17 cellular contexts compared by ENCODE assay signal in genomic region chr2:171147081-171147480, GRCh38. TPM values are rescaled to one million over a fixed set of nuclear protein-coding genes. Genes with fewer than 3 reads are reported as not detected.
DNase-seq lines count a peak whose midpoint lies in the region; ATAC-seq, FAIRE-seq and TF ChIP-seq lines count a peak whose summit lies in the region.
"Had no signal": no experiment of that assay in that cellular context is flagged by ENCODE, and none has a peak within 500 bp of the region (broad histone marks: within the 10 kb centered on the region; RNA-seq: fewer than 3 reads in every experiment).

No MANE protein-coding gene starts in this region.

- peaks cover 87% of the 10 kb centered on the region for H3K4me1 Mint-ChIP-seq in stimulated activated memory B cell treated with anti-CD40 and anti-IgM and Interleukin-4, amounts not matched to agents 10 μg/mL and 1 μg/mL and 100 μg/mL, for 72 hours

- H3K9me3 ChIP-seq in cardiac muscle cell (ENCODE audit: low read depth) (no peaks in the 10 kb centered on the region), right cardiac atrium (ENCODE audit: control insufficient read depth, low read length) (no peaks in the 10 kb centered on the region), adrenal gland (replicated peaks in 1 of 3) (no peaks in the 10 kb centered on the region), prostate gland (no peaks in the 10 kb centered on the region)
- H3K9me3 ChIP-seq: Peyer's patch, uterus had no signal

- WGBS in right cardiac atrium: 55% methylated on average over 2 of the region's 2 CpGs
- WGBS in adrenal gland, 4 donors: 71 to 86% (median 75%) methylated on average over 2 of the region's 2 CpGs
- WGBS in prostate gland: 37% methylated on average over 2 of the region's 2 CpGs

- TF ChIP-seq POLR2A in adrenal gland (IDR thresholded peaks at IDR 0.05): no peak
- no peak for TF ChIP-seq POLR2A in GM12891 (IDR thresholded peaks at IDR 0.05; ENCODE audit: low read depth, low read length)
- TF ChIP-seq POLR2A in prostate gland (IDR thresholded peaks at IDR 0.05): no peak

- H3K27me3 Mint-ChIP-seq in stimulated activated memory B cell treated with anti-CD40 and anti-IgM and Interleukin-4, amounts not matched to agents 10 μg/mL and 1 μg/mL and 100 μg/mL, for 72 hours: no peaks in the 10 kb centered on the region
- H3K27me3 Mint-ChIP-seq: stimulated activated naive CD8-positive, alpha-beta T cell treated with anti-CD3 and anti-CD28 coated beads, Interleukin-15, amount 100 ng/mL, for 72 hours had no signal

- ATAC-seq in right cardiac atrium: no peak
- no peak for ATAC-seq in stimulated activated memory B cell treated with anti-CD40 and anti-IgM and Interleukin-4, amounts not matched to agents 10 μg/mL and 1 μg/mL and 100 μg/mL, for 72 hours
- ATAC-seq: HCT116; stimulated activated naive CD8-positive, alpha-beta T cell treated with anti-CD3 and anti-CD28 coated beads, Interleukin-15, amount 100 ng/mL, for 72 hours had no signal

- peaks cover 3% of the 10 kb centered on the region for H3K4me1 ChIP-seq in cardiac muscle cell (ENCODE audit: low read depth)
- H3K4me1 ChIP-seq in right cardiac atrium (ENCODE audit: control insufficient read depth, insufficient read depth, low read length): peaks cover 4% of the 10 kb centered on the region
- peaks cover 5 to 37% of the 10 kb centered on the region in 2 donors for H3K4me1 ChIP-seq in adrenal gland (replicated peaks in 1 of 2)
- H3K4me1 ChIP-seq in prostate gland (replicated peaks): no peaks in the 10 kb centered on the region
- H3K4me1 ChIP-seq: uterus had no signal

- TF ChIP-seq CTCF in cardiac muscle cell (IDR thresholded peaks at IDR 0.05; ENCODE audit: low read depth, low read length) (no peak), adrenal gland (IDR thresholded peaks at IDR 0.05) (no peak), prostate gland (IDR thresholded peaks at IDR 0.05) (no peak)

- FAIRE-seq in GM12891 (lab: Jason Lieb, UNC): no peak

- no peaks in the 10 kb centered on the region for H3K9me3 Mint-ChIP-seq in stimulated activated memory B cell treated with anti-CD40 and anti-IgM and Interleukin-4, amounts not matched to agents 10 μg/mL and 1 μg/mL and 100 μg/mL, for 72 hours
- H3K9me3 Mint-ChIP-seq: stimulated activated naive CD8-positive, alpha-beta T cell treated with anti-CD3 and anti-CD28 coated beads, Interleukin-15, amount 100 ng/mL, for 72 hours had no signal

- no peaks in the 10 kb centered on the region for H3K27me3 ChIP-seq in cardiac muscle cell
- no peaks in the 10 kb centered on the region for H3K27me3 ChIP-seq in right cardiac atrium (ENCODE audit: control insufficient read depth, insufficient read depth)
- H3K27me3 ChIP-seq in adrenal gland: no peaks in the 10 kb centered on the region
- no peaks in the 10 kb centered on the region for H3K27me3 ChIP-seq in prostate gland (replicated peaks; ENCODE audit: insufficient read depth)
- H3K27me3 ChIP-seq: Peyer's patch, uterus had no signal

- H3K4me3 ChIP-seq in cardiac muscle cell: no peak overlapping the region
- H3K4me3 ChIP-seq in right cardiac atrium (ENCODE audit: low read length): no peak overlapping the region
- no peak overlapping the region for H3K4me3 ChIP-seq in adrenal gland
- no peak overlapping the region for H3K4me3 ChIP-seq in prostate gland
- H3K4me3 ChIP-seq: Peyer's patch, smooth muscle cell, uterus had no signal

- DNase-seq in cardiac muscle cell (ENCODE audit: low read depth in 1 of 2, low spot score in 1 of 2) (no peak), right cardiac atrium (no peak), adrenal gland (no peak), kidney glomerular epithelial cell (lab: John Stamatoyannopoulos, UW) (peak; percentile 27), GM12891 (ENCODE audit: insufficient read length, low spot score) (no peak), prostate gland (ENCODE audit: low spot score) (no peak)
- no peak for DNase-seq in stimulated activated CD4-positive, alpha-beta T cell treated with anti-CD3 and anti-CD28 coated beads, Interleukin-4, amount 100 ng/mL, for 1 hour
- DNase-seq: activated CD8-positive, alpha-beta memory T cell treated with anti-CD3 and anti-CD28 coated beads for 24 hours; NCI-H2107; NCI-H748 treated with DMSO at 0.1 percent for 48 hours; Peyer's patch; stimulated activated naive CD8-positive, alpha-beta T cell treated with anti-CD3 and anti-CD28 coated beads, Interleukin-15, amount 100 ng/mL, for 72 hours; uterus had no signal

- peak overlapping the region; percentile 50 for H3K27ac Mint-ChIP-seq in stimulated activated memory B cell treated with anti-CD40 and anti-IgM and Interleukin-4, amounts not matched to agents 10 μg/mL and 1 μg/mL and 100 μg/mL, for 72 hours
- H3K27ac Mint-ChIP-seq: stimulated activated naive CD8-positive, alpha-beta T cell treated with anti-CD3 and anti-CD28 coated beads, Interleukin-15, amount 100 ng/mL, for 72 hours had no signal

- intact Hi-C loops in right cardiac atrium (cut with DNase I): no loop called here
- intact Hi-C loops in adrenal gland (cut with DNase I): loop anchor here in 1 of 2 donors (10.0 kb wide), 1 partner anchor 52 kb away; no protein-coding TSS in a partner anchor
- intact Hi-C loops in prostate gland (cut with DNase I): no loop called here

- H3K27ac ChIP-seq in cardiac muscle cell (peak overlapping the region; percentile 32), right cardiac atrium (ENCODE audit: low read length) (no peak overlapping the region), adrenal gland (peak overlapping the region in 3 of 5 donors; percentile 0 to 14 (median 7)), prostate gland (no peak overlapping the region)
- H3K27ac ChIP-seq: Peyer's patch had no signal

- no peak overlapping the region for H3K4me3 Mint-ChIP-seq in stimulated activated memory B cell treated with anti-CD40 and anti-IgM and Interleukin-4, amounts not matched to agents 10 μg/mL and 1 μg/mL and 100 μg/mL, for 72 hours
- H3K4me3 Mint-ChIP-seq: neural crest cell; stimulated activated naive CD8-positive, alpha-beta T cell treated with anti-CD3 and anti-CD28 coated beads, Interleukin-15, amount 100 ng/mL, for 72 hours had no signal

- H3K36me3 ChIP-seq in cardiac muscle cell: no peaks in the 10 kb centered on the region
- no peaks in the 10 kb centered on the region for H3K36me3 ChIP-seq in adrenal gland (replicated peaks in 1 of 2)
- no peaks in the 10 kb centered on the region for H3K36me3 ChIP-seq in prostate gland
- H3K36me3 ChIP-seq: Peyer's patch, uterus had no signal

- H3K36me3 Mint-ChIP-seq in stimulated activated memory B cell treated with anti-CD40 and anti-IgM and Interleukin-4, amounts not matched to agents 10 μg/mL and 1 μg/mL and 100 μg/mL, for 72 hours: peaks cover 17% of the 10 kb centered on the region

TF ChIP-seq in GM12891, 5 proteins besides CTCF, POLR2A, EP300 and RAD21:
- TF ChIP-seq SPI1 (IDR thresholded peaks at IDR 0.05; ENCODE audit: low read depth, low read length): no peak
- TF ChIP-seq TAF1 (IDR thresholded peaks at IDR 0.05; ENCODE audit: low read depth, low read length): no peak
- TF ChIP-seq POU2F2 (IDR thresholded peaks at IDR 0.05; ENCODE audit: low read depth, low read length): no peak
- TF ChIP-seq PAX5 (IDR thresholded peaks at IDR 0.05; ENCODE audit: insufficient read depth, low read length, severe bottlenecking): no peak
- TF ChIP-seq POLR2AphosphoS5 (IDR thresholded peaks at IDR 0.05; ENCODE audit: low read depth, low read length): no peak
TF ChIP-seq in GM12891: peak in this region for 0.

RNA-seq across cellular contexts. Expression of gene TLK1, which starts 13.6 kb away (rescaled TPM):
- total RNA-seq in cardiac muscle cell (12.8 and 29.2 TPM in 2 replicates), right cardiac atrium (10 to 100 TPM; 32.6 to 35.3 (median 33.2) TPM), adrenal gland (10 to 100 TPM; 25.7 to 84.0 (median 60.7) TPM), prostate gland (10 to 100 TPM; 50.5 to 95.8 TPM)
- polyA plus RNA-seq in cardiac muscle cell (10.1 and 21.2 TPM in 2 replicates), right cardiac atrium (7.3 TPM), adrenal gland (10 to 100 TPM; 16.5 to 41.4 (median 27.6) TPM)
- 29.3 TPM for polyA plus RNA-seq in GM12891 (2012; ENCODE audit: low read depth, missing spikeins)

Comparison
In these comparisons a context has a peak if more than half of its experiments do, and no peak if none do; other contexts are left out.
1. H3K27ac ChIP-seq: peak in cardiac muscle cell (single experiment) and adrenal gland (3 of 5); none in right cardiac atrium (single experiment) and prostate gland (0 of 2).